18 cellular contexts compared by ENCODE assay signal in the genomic region with DNA sequence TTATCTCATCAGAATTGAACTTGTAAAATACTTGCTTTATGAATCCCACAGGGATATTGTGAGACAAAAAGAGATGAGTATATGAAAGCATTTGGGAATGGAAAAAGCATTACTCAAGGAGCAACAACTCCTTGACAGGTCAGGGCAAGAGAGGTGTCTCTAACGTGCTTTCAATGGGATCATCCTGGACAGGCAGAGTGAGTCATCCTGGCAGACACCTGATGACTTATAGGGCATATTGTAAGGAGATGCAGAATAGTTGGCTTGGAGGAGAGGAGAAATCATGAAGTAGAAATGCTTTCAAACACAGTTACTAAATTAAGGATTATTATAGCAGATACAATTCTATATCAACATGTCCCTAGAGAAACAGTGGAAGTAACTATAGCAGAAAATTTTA.
DNase-seq lines count a peak whose midpoint lies in the region; ATAC-seq and TF ChIP-seq lines count a peak whose summit lies in the region.
"Had no signal": no experiment of that assay in that cellular context is flagged by ENCODE, and none has a peak within 500 bp of the region (broad histone marks: within the 10 kb centered on the region; RNA-seq: fewer than 3 reads in every experiment).

No MANE protein-coding gene starts in this region.

- H3K4me1 ChIP-seq in PC-3 (ENCODE audit: insufficient read depth, low read length) (peaks cover 21% of the 10 kb centered on the region), ovary (ENCODE audit: insufficient read depth) (no peaks in the 10 kb centered on the region), gastroesophageal sphincter (no peaks in the 10 kb centered on the region)
- H3K4me1 ChIP-seq: stomach had no signal

- BruUV-seq in PC-3 (replicated peaks; lab: Mats Ljungman, UMichigan): no TSS peak

- no peak overlapping the region for H2AFZ ChIP-seq in PC-3 (ENCODE audit: low read length)

- H3K27ac Mint-ChIP-seq in type B pancreatic cell: no peak overlapping the region
- H3K27ac Mint-ChIP-seq: activated naive CD4-positive, alpha-beta T cell treated with anti-CD3 and anti-CD28 coated beads for 36 hours had no signal

- H3K9me3 Mint-ChIP-seq in type B pancreatic cell: peaks cover 5% of the 10 kb centered on the region
- H3K9me3 Mint-ChIP-seq: activated naive CD4-positive, alpha-beta T cell treated with anti-CD3 and anti-CD28 coated beads for 36 hours had no signal

- ATAC-seq in PC-3 (peak; percentile 89), esophagus mucosa (peak; percentile 97), gastroesophageal sphincter (no peak)
- ATAC-seq: sciatic nerve had no signal

- H3K9me2 ChIP-seq in PC-3 (replicated peaks; ENCODE audit: low read length): no peaks in the 10 kb centered on the region

- H3K27me3 ChIP-seq in PC-3 (ENCODE audit: low read length): no peaks in the 10 kb centered on the region
- H3K27me3 ChIP-seq in ovary: no peaks in the 10 kb centered on the region
- no peaks in the 10 kb centered on the region for H3K27me3 ChIP-seq in gastroesophageal sphincter
- H3K27me3 ChIP-seq: stomach had no signal

- H4K20me1 ChIP-seq in PC-3 (ENCODE audit: low read length): no peaks in the 10 kb centered on the region

- CTCF ChIA-PET in PC-3 (lab: Charles Lee): no interaction called here

- H3K4me3 Mint-ChIP-seq in type B pancreatic cell: no peak overlapping the region
- H3K4me3 Mint-ChIP-seq: activated naive CD4-positive, alpha-beta T cell treated with anti-CD3 and anti-CD28 coated beads for 36 hours had no signal

- TF ChIP-seq CTCF in PC-3 (conservative IDR thresholded peaks at IDR 0.05; ENCODE audit: low read depth, low read length): no peak
- no peak for TF ChIP-seq CTCF in ovary (IDR thresholded peaks at IDR 0.05)
- TF ChIP-seq CTCF in gastroesophageal sphincter (IDR thresholded peaks at IDR 0.05): no peak
- no peak for TF ChIP-seq CTCF in type B pancreatic cell (conservative IDR thresholded peaks at IDR 0.05)

- no peaks in the 10 kb centered on the region for H3K4me1 Mint-ChIP-seq in type B pancreatic cell (ENCODE audit: unreplicated experiment)

- no peak for TF ChIP-seq POLR2A in ovary (IDR thresholded peaks at IDR 0.05)
- TF ChIP-seq POLR2A in gastroesophageal sphincter (IDR thresholded peaks at IDR 0.05): no peak

- H3F3A ChIP-seq in PC-3 (ENCODE audit: low read length, unreplicated experiment): no peaks in the 10 kb centered on the region

- no peak overlapping the region for H3K9ac ChIP-seq in PC-3 (ENCODE audit: low read length)

- no peak overlapping the region for H3K27ac ChIP-seq in PC-3 (ENCODE audit: low read length)
- H3K27ac ChIP-seq in ovary: no peak overlapping the region
- no peak overlapping the region for H3K27ac ChIP-seq in gastroesophageal sphincter
- H3K27ac ChIP-seq: left ventricle myocardium inferior, stomach had no signal

- intact Hi-C loops in PC-3 (cut with micrococcal nuclease): no loop called here
- intact Hi-C loops in ovary (cut with DNase I): no loop called here

- no peak overlapping the region for H3K4me3 ChIP-seq in PC-3 (ENCODE audit: low read length)
- H3K4me3 ChIP-seq in ovary: no peak overlapping the region
- no peak overlapping the region for H3K4me3 ChIP-seq in gastroesophageal sphincter
- H3K4me3 ChIP-seq: left ventricle myocardium inferior, stomach had no signal

- no peaks in the 10 kb centered on the region for H3K79me2 ChIP-seq in PC-3 (ENCODE audit: low read length)

- no peak for TF ChIP-seq EP300 in ovary (IDR thresholded peaks at IDR 0.05)
- no peak for TF ChIP-seq EP300 in gastroesophageal sphincter (IDR thresholded peaks at IDR 0.05)

- H3K36me3 ChIP-seq in PC-3 (ENCODE audit: low read depth, low read length) (no peaks in the 10 kb centered on the region), ovary (no peaks in the 10 kb centered on the region), gastroesophageal sphincter (no peaks in the 10 kb centered on the region)
- H3K36me3 ChIP-seq: stomach had no signal

- peak overlapping the region; percentile 13; the same call in 1 of the 2 replicates for H3K4me2 ChIP-seq in PC-3 (ENCODE audit: low read length)

- POLR2A ChIA-PET in PC-3 (lab: Charles Lee; ENCODE audit: unreplicated experiment): no interaction called here

- H3K9me3 ChIP-seq in PC-3 (ENCODE audit: low read length) (no peaks in the 10 kb centered on the region), ovary (no peaks in the 10 kb centered on the region), gastroesophageal sphincter (no peaks in the 10 kb centered on the region)
- H3K9me3 ChIP-seq: left ventricle myocardium inferior, stomach had no signal

- DNase-seq in HCEC 1CT: peak; percentile 72
- DNase-seq in PC-3: peak; percentile 75
- DNase-seq in superior temporal gyrus (ENCODE audit: extremely low spot score): peak; percentile 15
- DNase-seq in ovary: no peak
- no peak for DNase-seq in type B pancreatic cell (ENCODE audit: extremely low spot score, unreplicated experiment)
- DNase-seq: activated CD4-positive, alpha-beta T cell treated with anti-CD3 and anti-CD28 coated beads, Interleukin-2, amount 50 U/mL, for 48 hours; activated naive CD4-positive, alpha-beta T cell treated with anti-CD3 and anti-CD28 coated beads for 36 hours; activated T-cell treated with anti-CD3 and anti-CD28 coated beads, Interleukin-2, amount 50 U/mL, for 1 hour; cortex of kidney; left ventricle myocardium inferior; NCI-H1694; NCI-H2227 treated with DMSO at 0.1 percent for 48 hours; NK-92 treated with Interleukin-12 subunit alpha and Interleukin-12 subunit beta, amount 100 ng/mL, for 24 hours; stimulated activated CD4-positive, alpha-beta T cell treated with anti-CD3 and anti-CD28 coated beads, Interleukin-1b, Interleukin-23, amount 100 ng/mL, for 48 hours; stomach had no signal

- no peaks in the 10 kb centered on the region for H3K27me3 Mint-ChIP-seq in type B pancreatic cell

- WGBS in ovary, 3 donors: 38 to 48% (median 42%) methylated on average over 1 of the region's 1 CpG
- WGBS in gastroesophageal sphincter (ENCODE audit: low coverage in 1 of 2), 2 donors: 17 to 29% methylated on average over 1 of the region's 1 CpG

- H3K36me3 Mint-ChIP-seq in type B pancreatic cell: no peaks in the 10 kb centered on the region

Comparison
In these comparisons a context has a peak if more than half of its experiments do, and no peak if none do; other contexts are left out.
1. DNase-seq: peak in HCEC 1CT (single experiment), PC-3 (single experiment) and superior temporal gyrus (single experiment); none in ovary (0 of 5) and type B pancreatic cell (single experiment).